18 cellular contexts compared by ENCODE assay signal in genomic region chr12:118467576-118467975, GRCh38.
DNase-seq lines count a peak whose midpoint lies in the region; ATAC-seq and TF ChIP-seq lines count a peak whose summit lies in the region.
"Had no signal": no experiment of that assay in that cellular context is flagged by ENCODE, and none has a peak within 500 bp of the region (broad histone marks: within the 10 kb centered on the region; RNA-seq: fewer than 3 reads in every experiment).

No MANE protein-coding gene starts in this region.

- no peaks in the 10 kb centered on the region for H3K9me3 ChIP-seq in osteoblast (ENCODE audit: low read depth, low read length)

- no peaks in the 10 kb centered on the region for H3K9me3 Mint-ChIP-seq in activated CD8-positive, alpha-beta memory T cell treated with anti-CD3 and anti-CD28 coated beads, Interleukin-2, amount 10 ng/mL, durations not matched to agents 7 days and 5 days (ENCODE audit: low read depth)
- H3K9me3 Mint-ChIP-seq: GM23338 had no signal

- no peaks in the 10 kb centered on the region for H4K20me1 ChIP-seq in osteoblast (ENCODE audit: insufficient read depth, low read length)

- H2AFZ ChIP-seq in osteoblast (ENCODE audit: low read length), result no peak overlapping the region
- H2AFZ ChIP-seq: GM23338 had no signal

- CTCF ChIA-PET in activated CD8-positive, alpha-beta memory T cell treated with anti-CD3 and anti-CD28 coated beads, Interleukin-2, amount 10 ng/mL, durations not matched to agents 7 days and 5 days (lab: Charles Lee), result no interaction called here

- H3K27ac ChIP-seq in brain microvascular endothelial cell (no peak overlapping the region), osteoblast (ENCODE audit: low read depth, low read length) (no peak overlapping the region)

- no peak for TF ChIP-seq CTCF in brain microvascular endothelial cell (IDR thresholded peaks at IDR 0.05; ENCODE audit: low read depth, low read length, missing control alignments)
- TF ChIP-seq CTCF in osteoblast (IDR thresholded peaks at IDR 0.05; ENCODE audit: extremely low read depth, low read depth, low read length), result no peak

- H3K4me1 Mint-ChIP-seq in activated CD8-positive, alpha-beta memory T cell treated with anti-CD3 and anti-CD28 coated beads, Interleukin-2, amount 10 ng/mL, durations not matched to agents 7 days and 5 days, result no peaks in the 10 kb centered on the region
- H3K4me1 Mint-ChIP-seq: GM23338, H9 had no signal

- H3K36me3 ChIP-seq in brain microvascular endothelial cell (replicated peaks) (no peaks in the 10 kb centered on the region), osteoblast (ENCODE audit: insufficient read depth, low read length) (no peaks in the 10 kb centered on the region)

- H3K36me3 Mint-ChIP-seq in activated CD8-positive, alpha-beta memory T cell treated with anti-CD3 and anti-CD28 coated beads, Interleukin-2, amount 10 ng/mL, durations not matched to agents 7 days and 5 days, result no peaks in the 10 kb centered on the region

- no peak overlapping the region for H3K4me3 ChIP-seq in brain microvascular endothelial cell (ENCODE audit: low read depth, low read length)
- no peak overlapping the region for H3K4me3 ChIP-seq in osteoblast (ENCODE audit: insufficient read depth, low read length)
- H3K4me3 ChIP-seq: GM23338 had no signal

- in situ Hi-C loops in brain microvascular endothelial cell (cut with HindIII; ENCODE audit: low pct_ligation_motif_present, low sequenced_read_pairs), result no loop called here

- no peaks in the 10 kb centered on the region for H3K4me1 ChIP-seq in osteoblast (ENCODE audit: insufficient read depth, low read length)

- ATAC-seq in activated CD4-positive, CD25-positive, alpha-beta regulatory T cell treated with anti-CD3 and anti-CD28 coated beads, Interleukin-2, amount 50 U/mL, for 24 hours, result peak; percentile 35 to 51
- no peak for ATAC-seq in activated CD8-positive, alpha-beta memory T cell treated with anti-CD3 and anti-CD28 coated beads, Interleukin-2, amount 10 ng/mL, durations not matched to agents 7 days and 5 days
- no peak for ATAC-seq in GM18520 (IDR thresholded peaks at IDR 0.05; ENCODE audit: unreplicated experiment)
- ATAC-seq: GM23338, SK-N-SH treated with all-trans-retinoic acid at 6 μM for 48 hours had no signal

- H3K4me2 ChIP-seq in osteoblast (ENCODE audit: insufficient read depth, low read length), result no peak overlapping the region
- H3K4me2 ChIP-seq: GM23338 had no signal

- H3K4me3 Mint-ChIP-seq in activated CD8-positive, alpha-beta memory T cell treated with anti-CD3 and anti-CD28 coated beads, Interleukin-2, amount 10 ng/mL, durations not matched to agents 7 days and 5 days, result no peak overlapping the region
- H3K4me3 Mint-ChIP-seq: GM23338, H9 had no signal

- no peaks in the 10 kb centered on the region for H3K27me3 Mint-ChIP-seq in activated CD8-positive, alpha-beta memory T cell treated with anti-CD3 and anti-CD28 coated beads, Interleukin-2, amount 10 ng/mL, durations not matched to agents 7 days and 5 days

- H3K27me3 ChIP-seq in brain microvascular endothelial cell (replicated peaks), result no peaks in the 10 kb centered on the region
- H3K27me3 ChIP-seq in osteoblast (ENCODE audit: insufficient read depth, low read length), result no peaks in the 10 kb centered on the region

- no peak for DNase-seq in activated CD4-positive, CD25-positive, alpha-beta regulatory T cell treated with anti-CD3 and anti-CD28 coated beads, Interleukin-2, amount 50 U/mL, for 72 hours
- peak; percentile 39 for DNase-seq in M059J (ENCODE audit: low read depth)
- DNase-seq in brain microvascular endothelial cell, result peak; percentile 76
- peak; percentile 10 for DNase-seq in osteoblast (ENCODE audit: insufficient read length, low spot score, missing footprints)
- no peak for DNase-seq in activated CD8-positive, alpha-beta memory T cell treated with anti-CD3 and anti-CD28 coated beads, Interleukin-2, amount 10 ng/mL, durations not matched to agents 7 days and 5 days
- no peak for DNase-seq in NOMO-1 (lab: John Stamatoyannopoulos, UW; ENCODE audit: unreplicated experiment in 2 of 2)
- DNase-seq: Calu3, DMS79 treated with DMSO at 0.1 percent for 48 hours, H9, NCI-H1417, NCI-H1694, NCI-H2029 treated with DMSO at 0.1 percent for 48 hours, NCI-H446 treated with DMSO at 0.1 percent for 48 hours, NCI-H526 had no signal

- no peak overlapping the region for H3K27ac Mint-ChIP-seq in activated CD8-positive, alpha-beta memory T cell treated with anti-CD3 and anti-CD28 coated beads, Interleukin-2, amount 10 ng/mL, durations not matched to agents 7 days and 5 days
- H3K27ac Mint-ChIP-seq: GM23338, H9 had no signal

- no peaks in the 10 kb centered on the region for H3K79me2 ChIP-seq in osteoblast (ENCODE audit: insufficient read depth, low read length)

Comparison
In these comparisons a context has a peak if more than half of its experiments do, and no peak if none do; other contexts are left out.
1. ATAC-seq: peak in activated CD4-positive, CD25-positive, alpha-beta regulatory T cell treated with anti-CD3 and anti-CD28 coated beads, Interleukin-2, amount 50 U/mL, for 24 hours (2 of 2); none in activated CD8-positive, alpha-beta memory T cell treated with anti-CD3 and anti-CD28 coated beads, Interleukin-2, amount 10 ng/mL, durations not matched to agents 7 days and 5 days (single experiment) and GM18520 (single experiment).
2. DNase-seq: peak in M059J (single experiment), brain microvascular endothelial cell (single experiment) and osteoblast (single experiment); none in activated CD4-positive, CD25-positive, alpha-beta regulatory T cell treated with anti-CD3 and anti-CD28 coated beads, Interleukin-2, amount 50 U/mL, for 72 hours (single experiment), activated CD8-positive, alpha-beta memory T cell treated with anti-CD3 and anti-CD28 coated beads, Interleukin-2, amount 10 ng/mL, durations not matched to agents 7 days and 5 days (single experiment) and NOMO-1 (0 of 2).